Comparison of ENCODE assay signal across 14 cellular contexts in the genomic region with DNA sequence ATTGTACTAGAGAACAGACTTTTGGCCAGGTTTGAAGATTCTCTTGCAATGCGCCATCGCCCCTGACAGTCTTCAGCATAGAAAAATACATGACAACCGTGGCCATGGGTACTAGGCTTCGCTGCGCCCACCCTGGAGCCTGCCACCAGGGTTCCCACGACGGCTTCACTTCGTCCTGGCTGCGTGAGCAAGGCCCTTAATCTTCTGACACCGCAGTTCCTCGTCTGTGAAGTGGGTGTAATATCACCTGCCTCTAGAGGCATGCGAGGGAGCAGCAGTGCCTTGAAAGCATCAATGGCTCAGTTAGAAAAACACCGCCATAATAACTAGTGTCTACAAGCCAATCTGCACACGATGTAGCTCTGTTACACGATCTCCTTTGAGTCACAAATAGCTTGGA.
DNase-seq lines count a peak whose midpoint lies in the region; TF ChIP-seq lines count a peak whose summit lies in the region.
"Had no signal": no experiment of that assay in that cellular context is flagged by ENCODE, and none has a peak within 500 bp of the region (broad histone marks: within the 10 kb centered on the region; RNA-seq: fewer than 3 reads in every experiment).

No MANE protein-coding gene starts in this region.

- no peak overlapping the region for H3K27ac Mint-ChIP-seq in Calu3 (ENCODE audit: unreplicated experiment)

- H3K4me1 Mint-ChIP-seq in Calu3 (ENCODE audit: low read depth, unreplicated experiment), result peaks cover 29% of the 10 kb centered on the region

- no peak overlapping the region for H3K4me3 Mint-ChIP-seq in Calu3 (ENCODE audit: low read depth, unreplicated experiment)

- H3K27me3 Mint-ChIP-seq in Calu3 (ENCODE audit: unreplicated experiment), result no peaks in the 10 kb centered on the region

- BruUV-seq in Calu3 (replicated peaks; lab: Mats Ljungman, UMichigan), result no TSS peak

- no peak for TF ChIP-seq POLR2A in adrenal gland (IDR thresholded peaks at IDR 0.05)

- H3K4me3 ChIP-seq in left ventricle myocardium inferior (no peak overlapping the region), adrenal gland (no peak overlapping the region)
- H3K4me3 ChIP-seq: A549 had no signal

- H3K36me3 Mint-ChIP-seq in Calu3 (ENCODE audit: insufficient read depth, unreplicated experiment), result peaks cover 16% of the 10 kb centered on the region

- WGBS in adrenal gland, 4 donors, result 85 to 89% (median 87%) methylated on average over 15 of the region's 15 CpGs

- no peak for TF ChIP-seq CTCF in left ventricle myocardium inferior (IDR thresholded peaks at IDR 0.05; ENCODE audit: borderline replicate concordance)
- TF ChIP-seq CTCF in adrenal gland (IDR thresholded peaks at IDR 0.05), result no peak
- no peak for TF ChIP-seq CTCF in Calu3 (IDR thresholded peaks at IDR 0.05; ENCODE audit: unreplicated experiment)

- peaks cover 10% of the 10 kb centered on the region for H3K27me3 ChIP-seq in left ventricle myocardium inferior (ENCODE audit: low read depth)
- H3K27me3 ChIP-seq in adrenal gland, result no peaks in the 10 kb centered on the region

- H3K4me1 ChIP-seq in left ventricle myocardium inferior, result peaks cover 27% of the 10 kb centered on the region
- peaks cover 7 to 16% of the 10 kb centered on the region in 2 donors for H3K4me1 ChIP-seq in adrenal gland (replicated peaks in 1 of 2)
- H3K4me1 ChIP-seq: A549 had no signal

- H3K9me3 Mint-ChIP-seq in Calu3 (ENCODE audit: low read depth, unreplicated experiment), result peaks cover 6% of the 10 kb centered on the region

- intact Hi-C loops in left ventricle myocardium inferior (cut with micrococcal nuclease) (no loop called here), cardiac septum (cut with DNase I) (loop anchor here (1.0 to 10.0 kb wide), 2 partner anchors 27 to 169 kb away; no protein-coding TSS in a partner anchor), adrenal gland (cut with DNase I) (no loop called here), Calu3 (cut with micrococcal nuclease; ENCODE audit: unreplicated experiment) (loop anchor here (5.0 kb wide), 1 partner anchor 43 kb away; no protein-coding TSS in a partner anchor)

- no peak for DNase-seq in left ventricle myocardium inferior
- no peak for DNase-seq in cardiac septum (ENCODE audit: low spot score)
- DNase-seq in adrenal gland, result peak in 1 of 7 donors; percentile 40
- peak; percentile 43 for DNase-seq in islet precursor cell
- peak; percentile 17 for DNase-seq in ureter (ENCODE audit: low spot score)
- DNase-seq in effector CD8-positive, alpha-beta T cell (lab: John Stamatoyannopoulos, UW), result no peak
- no peak for DNase-seq in anterior cingulate cortex (lab: John Stamatoyannopoulos, UW)
- DNase-seq in Calu3, result no peak
- DNase-seq: EL, Kasumi-1, NCI-H187 treated with DMSO at 0.1 percent for 48 hours, NCI-H2171, NCI-H774 had no signal

- CTCF ChIA-PET in Calu3 (lab: Charles Lee), result no interaction called here

- H3K36me3 ChIP-seq in left ventricle myocardium inferior (no peaks in the 10 kb centered on the region), adrenal gland (replicated peaks in 1 of 2) (no peaks in the 10 kb centered on the region)

- H3K27ac ChIP-seq in left ventricle myocardium inferior (replicated peaks), result peak overlapping the region; percentile 80
- H3K27ac ChIP-seq in adrenal gland, result peak overlapping the region in 4 of 5 donors; percentile 46 to 87 (median 80)
- H3K27ac ChIP-seq: A549 had no signal

- H3K9me3 ChIP-seq in left ventricle myocardium inferior (replicated peaks) (peaks cover 6% of the 10 kb centered on the region), adrenal gland (replicated peaks in 1 of 3) (no peaks in the 10 kb centered on the region)
- H3K9me3 ChIP-seq: A549 had no signal

Comparison
In these comparisons a context has a peak if more than half of its experiments do, and no peak if none do; other contexts are left out.
1. intact Hi-C loops: an anchor here in cardiac septum (1.0 to 10.0 kb wide) and Calu3 (5.0 kb wide); none called in left ventricle myocardium inferior and adrenal gland.
2. DNase-seq: peak in islet precursor cell (single experiment) and ureter (single experiment); none in left ventricle myocardium inferior (single experiment), cardiac septum (single experiment), effector CD8-positive, alpha-beta T cell (single experiment), anterior cingulate cortex (0 of 58) and Calu3 (single experiment).